Comparison of ENCODE assay signal across 24 cellular contexts in the genomic region with DNA sequence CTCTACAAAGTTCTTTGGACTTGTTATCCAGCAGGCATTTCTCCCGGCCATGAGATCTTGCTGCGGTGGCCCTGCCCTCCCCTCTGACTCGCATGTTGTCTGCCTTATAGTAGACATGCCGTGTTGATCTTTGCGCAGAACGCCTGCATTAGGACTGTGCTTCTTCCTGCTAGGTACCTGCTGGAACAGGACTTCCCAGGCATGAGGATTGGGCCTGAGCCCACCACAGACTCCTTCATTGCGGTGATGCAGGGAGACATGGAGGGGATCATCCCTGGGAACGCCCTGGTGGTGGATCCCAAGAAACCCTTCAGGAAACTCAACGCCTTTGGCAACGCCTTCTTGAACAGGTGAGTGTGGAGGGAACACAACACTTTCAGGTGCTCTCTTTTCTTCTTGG. TPM values are rescaled to one million over a fixed set of nuclear protein-coding genes. Genes with fewer than 3 reads are reported as not detected.
DNase-seq lines count a peak whose midpoint lies in the region; ATAC-seq, FAIRE-seq and TF ChIP-seq lines count a peak whose summit lies in the region.
"Had no signal": no experiment of that assay in that cellular context is flagged by ENCODE, and none has a peak within 500 bp of the region (broad histone marks: within the 10 kb centered on the region; RNA-seq: fewer than 3 reads in every experiment).

No MANE protein-coding gene starts in this region.

- peak; percentile 68 for FAIRE-seq in bronchial epithelial cell (lab: Jason Lieb, UNC)
- FAIRE-seq: GM12878, HTR-8/SVneo had no signal

- TF ChIP-seq CTCF in left ventricle myocardium inferior (IDR thresholded peaks at IDR 0.05; ENCODE audit: borderline replicate concordance): no peak
- no peak for TF ChIP-seq CTCF in bronchial epithelial cell (IDR thresholded peaks at IDR 0.05; ENCODE audit: insufficient read depth, low read length, severe bottlenecking)
- TF ChIP-seq CTCF in type B pancreatic cell (conservative IDR thresholded peaks at IDR 0.05): no peak

- H3K4me3 ChIP-seq in left ventricle myocardium inferior (no peak overlapping the region), bronchial epithelial cell (ENCODE audit: low read depth, low read length) (no peak overlapping the region), mesenchymal stem cell (ENCODE audit: insufficient read depth in 1 of 2, low read depth in 1 of 2, low read length in 2 of 2) (no peak overlapping the region)
- H3K4me3 ChIP-seq: BLaER1 treated with 17β-estradiol and CSF1 and Interleukin-3, amounts not matched to agents 10 nM and 100 nM; GM12878; GM23248 had no signal

- peaks cover 17% of the 10 kb centered on the region for H3K4me1 Mint-ChIP-seq in type B pancreatic cell (ENCODE audit: unreplicated experiment)

- no peak for ATAC-seq in stimulated activated naive CD8-positive, alpha-beta T cell treated with anti-CD3 and anti-CD28 coated beads, Interleukin-15, Interleukin-2, amounts not matched to agents 100 U/mL and 50 U/mL, for 24 hours
- ATAC-seq: CD8-positive, alpha-beta T cell; GM12878; HCT116 had no signal

- peaks cover 31% of the 10 kb centered on the region for H3K4me1 ChIP-seq in left ventricle myocardium inferior
- peaks cover 24% of the 10 kb centered on the region for H3K4me1 ChIP-seq in mesenchymal stem cell (ENCODE audit: control insufficient read depth, insufficient read depth, low read depth, low read length)

- H3K9ac ChIP-seq in mesenchymal stem cell (ENCODE audit: low read length): no peak overlapping the region
- H3K9ac ChIP-seq: BLaER1 treated with 17β-estradiol and CSF1 and Interleukin-3, amounts not matched to agents 10 nM and 100 nM; GM23248 had no signal

- H3K36me3 ChIP-seq in left ventricle myocardium inferior (peaks cover 29% of the 10 kb centered on the region), bronchial epithelial cell (ENCODE audit: control insufficient read depth, insufficient read depth, low read length) (no peaks in the 10 kb centered on the region), mesenchymal stem cell (ENCODE audit: control insufficient read depth in 1 of 2, insufficient read depth in 2 of 2, low read depth in 1 of 2, low read length in 2 of 2) (peaks cover 23 to 26% of the 10 kb centered on the region in 2 experiments)

- no peak overlapping the region for H2BK120ac ChIP-seq in mesenchymal stem cell (ENCODE audit: low read depth, low read length)

- DNase-seq in cardiac septum (ENCODE audit: low spot score) (peak; percentile 62), left ventricle myocardium inferior (no peak), bronchial epithelial cell (ENCODE audit: low read depth) (no peak), mesenchymal stem cell (no peak), type B pancreatic cell (ENCODE audit: extremely low spot score, unreplicated experiment) (peak; percentile 27), NCI-H1048 (lab: John Stamatoyannopoulos, UW) (no peak), midbrain (lab: John Stamatoyannopoulos, UW) (no peak)
- no peak for DNase-seq in stimulated activated naive CD8-positive, alpha-beta T cell treated with anti-CD3 and anti-CD28 coated beads, Interleukin-15, Interleukin-2, amounts not matched to agents 100 U/mL and 50 U/mL, for 24 hours
- DNase-seq: Calu3; CD8-positive, alpha-beta T cell; DMS 273 treated with DMSO at 0.1 percent for 48 hours; DMS53; DND-41; EL; GM23248; HFFc6; IMR-90 had no signal

- no peak overlapping the region for H2AK5ac ChIP-seq in mesenchymal stem cell (ENCODE audit: low read length, severe bottlenecking)

- H3K9me3 Mint-ChIP-seq in type B pancreatic cell: no peaks in the 10 kb centered on the region
- H3K9me3 Mint-ChIP-seq: CD8-positive, alpha-beta T cell; HFFc6 had no signal

- no peak overlapping the region for H3K27ac ChIP-seq in left ventricle myocardium inferior (replicated peaks)
- H3K27ac ChIP-seq in mesenchymal stem cell (ENCODE audit: low read length, poor library complexity, severe bottlenecking): no peak overlapping the region
- H3K27ac ChIP-seq: BLaER1 treated with 17β-estradiol and CSF1 and Interleukin-3, amounts not matched to agents 10 nM and 100 nM; GM23248 had no signal

- no peak overlapping the region for H3K23ac ChIP-seq in mesenchymal stem cell (ENCODE audit: low read length in 2 of 2)

- H3K27ac Mint-ChIP-seq in type B pancreatic cell: no peak overlapping the region
- H3K27ac Mint-ChIP-seq: B cell; CD8-positive, alpha-beta T cell; HFFc6 had no signal

- 98% methylated on average over 10 of the region's 10 CpGs for WGBS in mesenchymal stem cell

- H3K27me3 ChIP-seq in left ventricle myocardium inferior (ENCODE audit: low read depth) (no peaks in the 10 kb centered on the region), bronchial epithelial cell (ENCODE audit: control insufficient read depth, insufficient read depth, low read length) (no peaks in the 10 kb centered on the region), mesenchymal stem cell (ENCODE audit: control insufficient read depth in 1 of 2, insufficient read depth in 1 of 2, low read length in 2 of 2) (no peaks in the 10 kb centered on the region)
- H3K27me3 ChIP-seq: BLaER1 treated with 17β-estradiol and CSF1 and Interleukin-3, amounts not matched to agents 10 nM and 100 nM had no signal

- peaks cover 13% of the 10 kb centered on the region for H3K36me3 Mint-ChIP-seq in type B pancreatic cell

- H2BK5ac ChIP-seq in mesenchymal stem cell (ENCODE audit: low read depth, low read length, poor library complexity, severe bottlenecking): no peak overlapping the region

- peaks cover 38% of the 10 kb centered on the region for H3K79me1 ChIP-seq in mesenchymal stem cell (replicated peaks; ENCODE audit: low read length, poor library complexity, severe bottlenecking)

- peak overlapping the region; percentile 37 for H2BK15ac ChIP-seq in mesenchymal stem cell (ENCODE audit: low read depth, poor library complexity, severe bottlenecking)

- no peak overlapping the region for H3K4me3 Mint-ChIP-seq in type B pancreatic cell
- H3K4me3 Mint-ChIP-seq: B cell; CD8-positive, alpha-beta T cell; HFFc6 had no signal

- H3K18ac ChIP-seq in mesenchymal stem cell (ENCODE audit: low read depth in 1 of 2, low read length in 2 of 2): no peak overlapping the region

- H3K14ac ChIP-seq in mesenchymal stem cell (ENCODE audit: low read length in 2 of 2): no peak overlapping the region

- H3K9me3 ChIP-seq in left ventricle myocardium inferior (replicated peaks) (no peaks in the 10 kb centered on the region), mesenchymal stem cell (ENCODE audit: control insufficient read depth, low read length) (no peaks in the 10 kb centered on the region)
- H3K9me3 ChIP-seq: BLaER1 treated with 17β-estradiol and CSF1 and Interleukin-3, amounts not matched to agents 10 nM and 100 nM had no signal

- no peak overlapping the region for H3K4ac ChIP-seq in mesenchymal stem cell (ENCODE audit: low read depth in 1 of 2, low read length in 2 of 2)

- H4K8ac ChIP-seq in mesenchymal stem cell (ENCODE audit: low read length): peak overlapping the region; percentile 19

- intact Hi-C loops in cardiac septum (cut with DNase I) (no loop called here), left ventricle myocardium inferior (cut with micrococcal nuclease) (no loop called here)

- H2AFZ ChIP-seq in mesenchymal stem cell (ENCODE audit: low read depth, low read length): no peak overlapping the region
- H2AFZ ChIP-seq: GM23248 had no signal

- no peak overlapping the region for H2BK12ac ChIP-seq in mesenchymal stem cell (ENCODE audit: low read length in 2 of 2)

- H3K27me3 Mint-ChIP-seq in type B pancreatic cell: no peaks in the 10 kb centered on the region
- H3K27me3 Mint-ChIP-seq: B cell had no signal

- no peak overlapping the region for H3K4me2 ChIP-seq in mesenchymal stem cell (ENCODE audit: low read length, poor library complexity, severe bottlenecking)
- H3K4me2 ChIP-seq: BLaER1 treated with 17β-estradiol and CSF1 and Interleukin-3, amounts not matched to agents 10 nM and 100 nM had no signal

- no peak overlapping the region for H4K91ac ChIP-seq in mesenchymal stem cell (ENCODE audit: low read length)

RNA-seq across cellular contexts. Expression of gene EHD3, which starts 10.1 kb away (rescaled TPM):
- total RNA-seq in cardiac septum (26.6 TPM), left ventricle myocardium inferior (29.7 TPM), bronchial epithelial cell (1.6 and 2.3 TPM in 2 replicates), type B pancreatic cell (ENCODE audit: low replicate concordance) (5.3 and 8.9 TPM in 2 replicates)
- polyA plus RNA-seq in mesenchymal stem cell (2013, experiment 1 of 2): 63.7 TPM
- 62.4 TPM for polyA plus RNA-seq in mesenchymal stem cell (2013, experiment 2 of 2)

RNA-seq across cellular contexts. Expression of gene CAPN14, which starts 26.8 kb away (rescaled TPM):
- total RNA-seq in cardiac septum: 0.16 TPM
- 0.27 TPM for total RNA-seq in left ventricle myocardium inferior
- total RNA-seq in bronchial epithelial cell: 10.3 and 35.1 TPM in 2 replicates
- 0.07 TPM for polyA plus RNA-seq in mesenchymal stem cell (2013, experiment 1 of 2)
- 0.04 TPM for polyA plus RNA-seq in mesenchymal stem cell (2013, experiment 2 of 2)
- 0.12 and 0.39 TPM in 2 replicates for total RNA-seq in type B pancreatic cell (ENCODE audit: low replicate concordance)
- total RNA-seq: A172, G401 had no signal
- polyA plus RNA-seq: GM23248 had no signal

Comparison
In these comparisons a context has a peak if more than half of its experiments do, and no peak if none do; other contexts are left out.
1. DNase-seq: peak in cardiac septum (single experiment) and type B pancreatic cell (single experiment); none in left ventricle myocardium inferior (single experiment), bronchial epithelial cell (single experiment), mesenchymal stem cell (single experiment), NCI-H1048 (single experiment), stimulated activated naive CD8-positive, alpha-beta T cell treated with anti-CD3 and anti-CD28 coated beads, Interleukin-15, Interleukin-2, amounts not matched to agents 100 U/mL and 50 U/mL, for 24 hours (single experiment) and midbrain (single experiment).